ENCODE assay signal across 10 cellular contexts in genomic region chr18:6781846-6782245, GRCh38. TPM values are rescaled to one million over a fixed set of nuclear protein-coding genes. Genes with fewer than 3 reads are reported as not detected.
A peak's percentile ranks its signal among the peaks of the same experiment; 100 is the strongest.
DNase-seq lines count a peak whose midpoint lies in the region; ATAC-seq, FAIRE-seq and TF ChIP-seq lines count a peak whose summit lies in the region.
"Had no signal": no experiment of that assay in that cellular context is flagged by ENCODE, and none has a peak within 500 bp of the region (broad histone marks: within the 10 kb centered on the region; RNA-seq: fewer than 3 reads in every experiment).

No MANE protein-coding gene starts in this region.

- H4K20me1 ChIP-seq in H1 (replicated peaks in 1 of 2; ENCODE audit: control insufficient read depth in 1 of 2, insufficient read depth in 2 of 2, low read length in 2 of 2), result no peaks in the 10 kb centered on the region

- H3K18ac ChIP-seq in H1 (ENCODE audit: extremely low read depth, low read length) (no peak overlapping the region), mesenchymal stem cell (ENCODE audit: low read depth in 1 of 2, low read length in 2 of 2) (peak overlapping the region in 1 of 2 experiments; percentile 1)

- H2BK15ac ChIP-seq in H1 (ENCODE audit: low read length) (no peak overlapping the region; the same call in 1 of the 2 replicates), mesenchymal stem cell (ENCODE audit: low read depth, poor library complexity, severe bottlenecking) (no peak overlapping the region)

- H3K79me2 ChIP-seq in H1 (ENCODE audit: control insufficient read depth in 1 of 2, insufficient read depth in 2 of 2, low read length in 2 of 2), result no peaks in the 10 kb centered on the region

- DNase-seq in MG63 (peak; percentile 59), H1 (ENCODE audit: low read depth in 1 of 2, low spot score in 2 of 2) (no peak), mesenchymal stem cell (peak; percentile 35), upper lobe of right lung (no peak), pons (ENCODE audit: low spot score) (no peak), HK-2 (ENCODE audit: unreplicated experiment) (no peak), kidney (no peak)
- DNase-seq: activated CD4-positive, alpha-beta T cell treated with anti-CD3 and anti-CD28 coated beads, Interleukin-2, amount 50 U/mL, for 1 hour; head of caudate nucleus; NCI-H1105 had no signal

- H2BK120ac ChIP-seq in H1 (replicated peaks; ENCODE audit: low read depth, low read length) (no peak overlapping the region), mesenchymal stem cell (ENCODE audit: low read depth, low read length) (no peak overlapping the region)

- TF ChIP-seq CTCF in H1 (IDR thresholded peaks at IDR 0.05; ENCODE audit: control extremely low read depth in 1 of 3, insufficient read depth in 1 of 3, low read depth in 1 of 3, low read length in 3 of 3) (no peak), upper lobe of right lung (IDR thresholded peaks at IDR 0.05) (no peak), kidney (IDR thresholded peaks at IDR 0.05; ENCODE audit: borderline replicate concordance, extremely low read depth, insufficient read depth) (no peak)

- H3K9ac ChIP-seq in H1 (replicated peaks in 1 of 4; ENCODE audit: extremely low read depth in 1 of 4, low read depth in 3 of 4, low read length in 3 of 4) (no peak overlapping the region), mesenchymal stem cell (ENCODE audit: low read length) (peak overlapping the region; percentile 70), kidney (ENCODE audit: low read length in 2 of 2) (no peak overlapping the region)

- peaks cover 5 to 12% (median 6%) of the 10 kb centered on the region in 4 experiments for H3K4me1 ChIP-seq in H1 (replicated peaks in 1 of 4; ENCODE audit: control insufficient read depth in 3 of 4, insufficient read depth in 4 of 4, low read length in 3 of 4)
- H3K4me1 ChIP-seq in mesenchymal stem cell (ENCODE audit: control insufficient read depth, insufficient read depth, low read depth, low read length), result peaks cover 10% of the 10 kb centered on the region
- H3K4me1 ChIP-seq in upper lobe of right lung, result peaks cover 13% of the 10 kb centered on the region
- peaks cover 0 to 11% of the 10 kb centered on the region in 2 donors for H3K4me1 ChIP-seq in kidney (ENCODE audit: control insufficient read depth in 1 of 2, insufficient read depth in 1 of 2, low read depth in 1 of 2, low read length in 2 of 2)

- FAIRE-seq in H1 (lab: Jason Lieb, UNC), result no peak
- no peak for FAIRE-seq in kidney (lab: Jason Lieb, UNC)

- H3K27ac ChIP-seq in H1 (ENCODE audit: low read depth, low read length) (no peak overlapping the region), mesenchymal stem cell (ENCODE audit: low read length, poor library complexity, severe bottlenecking) (no peak overlapping the region), upper lobe of right lung (peak overlapping the region; percentile 44), kidney (ENCODE audit: low read depth in 2 of 2, low read length in 2 of 2) (no peak overlapping the region)

- POLR2A ChIA-PET in H1 (lab: Charles Lee; ENCODE audit: partially characterized antibody), result no interaction called here

- no peak overlapping the region for H4K5ac ChIP-seq in H1 (ENCODE audit: insufficient read length, low read depth, low read length)

- H2BK20ac ChIP-seq in H1 (ENCODE audit: low read length), result no peak overlapping the region

- H2BK5ac ChIP-seq in H1 (ENCODE audit: low read depth, low read length) (no peak overlapping the region), mesenchymal stem cell (ENCODE audit: low read depth, low read length, poor library complexity, severe bottlenecking) (no peak overlapping the region)

- H3K9me3 ChIP-seq in MG63 (no peaks in the 10 kb centered on the region), H1 (ENCODE audit: insufficient read depth in 2 of 2, low read depth in 1 of 2, low read length in 1 of 2) (no peaks in the 10 kb centered on the region), mesenchymal stem cell (ENCODE audit: control insufficient read depth, low read length) (no peaks in the 10 kb centered on the region), upper lobe of right lung (no peaks in the 10 kb centered on the region), kidney (ENCODE audit: control insufficient read depth in 1 of 2, low read length in 2 of 2) (no peaks in the 10 kb centered on the region)

- no peak for TF ChIP-seq EP300 in H1 (IDR thresholded peaks at IDR 0.05; ENCODE audit: borderline replicate concordance in 1 of 2, low read depth in 2 of 2, low read length in 2 of 2)

- H3K27me3 ChIP-seq in MG63, result no peaks in the 10 kb centered on the region
- H3K27me3 ChIP-seq in H1 (replicated peaks in 1 of 4; ENCODE audit: control insufficient read depth in 3 of 4, extremely low read depth in 1 of 4, insufficient read depth in 3 of 4, low read length in 3 of 4), result no peaks in the 10 kb centered on the region
- no peaks in the 10 kb centered on the region for H3K27me3 ChIP-seq in mesenchymal stem cell (ENCODE audit: control insufficient read depth in 1 of 2, insufficient read depth in 1 of 2, low read length in 2 of 2)
- H3K27me3 ChIP-seq in upper lobe of right lung, result no peaks in the 10 kb centered on the region

- H3K36me3 ChIP-seq in MG63 (no peaks in the 10 kb centered on the region), H1 (ENCODE audit: control insufficient read depth in 2 of 4, insufficient read depth in 4 of 4, low read length in 3 of 4) (no peaks in the 10 kb centered on the region), mesenchymal stem cell (ENCODE audit: control insufficient read depth in 1 of 2, insufficient read depth in 2 of 2, low read depth in 1 of 2, low read length in 2 of 2) (no peaks in the 10 kb centered on the region), upper lobe of right lung (no peaks in the 10 kb centered on the region), kidney (ENCODE audit: control insufficient read depth in 1 of 2, insufficient read depth in 2 of 2, low read length in 2 of 2) (no peaks in the 10 kb centered on the region)

- H3K4ac ChIP-seq in H1 (replicated peaks; ENCODE audit: insufficient read length, low read depth, low read length) (no peak overlapping the region), mesenchymal stem cell (ENCODE audit: low read depth in 1 of 2, low read length in 2 of 2) (no peak overlapping the region)

- H4K91ac ChIP-seq in H1 (replicated peaks; ENCODE audit: insufficient read length, low read length) (peak overlapping the region; percentile 76), mesenchymal stem cell (ENCODE audit: low read length) (no peak overlapping the region)

- H4K8ac ChIP-seq in H1 (ENCODE audit: extremely low read depth, insufficient read depth, low read length), result no peak overlapping the region
- H4K8ac ChIP-seq in mesenchymal stem cell (ENCODE audit: low read length), result peak overlapping the region; percentile 42

- intact Hi-C loops in upper lobe of right lung (cut with DNase I), result no loop called here
- intact Hi-C loops in kidney (cut with DNase I), result no loop called here

- H3K14ac ChIP-seq in H1 (ENCODE audit: insufficient read length) (no peak overlapping the region), mesenchymal stem cell (ENCODE audit: low read length in 2 of 2) (no peak overlapping the region)

- H3K23ac ChIP-seq in H1 (ENCODE audit: insufficient read length) (no peak overlapping the region), mesenchymal stem cell (ENCODE audit: low read length in 2 of 2) (no peak overlapping the region)

- ATAC-seq in upper lobe of right lung, result peak; percentile 39

- no peak overlapping the region for H2AK5ac ChIP-seq in H1 (ENCODE audit: low read depth, low read length)
- no peak overlapping the region for H2AK5ac ChIP-seq in mesenchymal stem cell (ENCODE audit: low read length, severe bottlenecking)

- CTCF ChIA-PET in H1 (lab: Charles Lee; ENCODE audit: partially characterized antibody), result interaction anchor here (1.5 kb wide), 1 partner anchor 73 kb away, joined by 4 read pairs; no protein-coding TSS in a partner anchor

- no peak overlapping the region for H2BK12ac ChIP-seq in H1 (ENCODE audit: low read depth, low read length)
- no peak overlapping the region for H2BK12ac ChIP-seq in mesenchymal stem cell (ENCODE audit: low read length in 2 of 2)

- H3K4me2 ChIP-seq in H1 (ENCODE audit: insufficient read depth in 1 of 2, low read depth in 2 of 2, low read length in 2 of 2) (no peak overlapping the region), mesenchymal stem cell (ENCODE audit: low read length, poor library complexity, severe bottlenecking) (no peak overlapping the region)

- no peak overlapping the region for H3K56ac ChIP-seq in H1 (replicated peaks; ENCODE audit: insufficient read length, low read depth, low read length)

- H3K4me3 ChIP-seq in MG63, result no peak overlapping the region
- H3K4me3 ChIP-seq in H1 (ENCODE audit: extremely low read depth in 1 of 4, insufficient read depth in 2 of 4, low read depth in 3 of 4, low read length in 4 of 4), result no peak overlapping the region
- H3K4me3 ChIP-seq in mesenchymal stem cell (ENCODE audit: insufficient read depth in 1 of 2, low read depth in 1 of 2, low read length in 2 of 2), result peak overlapping the region in 1 of 2 experiments; percentile 36
- H3K4me3 ChIP-seq in upper lobe of right lung, result no peak overlapping the region
- H3K4me3 ChIP-seq in kidney (ENCODE audit: low read length in 2 of 2), result no peak overlapping the region

- no peaks in the 10 kb centered on the region for H3K23me2 ChIP-seq in H1 (ENCODE audit: low read depth, low read length)

- no peak for TF ChIP-seq POLR2A in H1 (IDR thresholded peaks at IDR 0.05; ENCODE audit: control extremely low read depth in 1 of 2, low read depth in 2 of 2, low read length in 2 of 2)

- no peak for TF ChIP-seq RAD21 in H1 (IDR thresholded peaks at IDR 0.05 in 1 of 2, conservative IDR thresholded peaks at IDR 0.05 in 1 of 2; ENCODE audit: low read depth in 2 of 2, low read length in 2 of 2)

- H3K79me1 ChIP-seq in H1 (ENCODE audit: low read depth, low read length), result no peaks in the 10 kb centered on the region
- H3K79me1 ChIP-seq in mesenchymal stem cell (replicated peaks; ENCODE audit: low read length, poor library complexity, severe bottlenecking), result peaks cover 3% of the 10 kb centered on the region

- H2AFZ ChIP-seq in H1 (ENCODE audit: low read length) (no peak overlapping the region), mesenchymal stem cell (ENCODE audit: low read depth, low read length) (no peak overlapping the region)

RNA-seq across cellular contexts. Expression of gene ARHGAP28, which starts 52.3 kb away (rescaled TPM):
- 0.99 and 1.6 TPM in 2 replicates for total RNA-seq in MG63 (2014; rRNA removed; shearing (Covaris generic); ENCODE audit: low replicate concordance)
- total RNA-seq in H1 (2021; fragmentation: NEBNext Ultra II Directional; extraction: Animal tissue kit (Norgen Biotek cat#: 25700)), result 14.4 and 15.4 TPM in 2 replicates
- polyA plus RNA-seq in H1 (2011; rRNA removed) (2.0 and 2.9 TPM in 2 replicates), kidney (ENCODE audit: insufficient read depth, low read depth, low replicate concordance) (4.6 TPM)
- 3.4 TPM for polyA plus RNA-seq in H1 (2011; cell fraction: cytosol; rRNA removed)
- polyA plus RNA-seq in H1 (2011; cell fraction: nucleus; rRNA removed), result 3.2 TPM
- polyA plus RNA-seq in H1 (2012, experiment 1 of 2), result 4.0 to 6.4 TPM (median 5.9 TPM) in 4 replicates
- 0.43 TPM for polyA plus RNA-seq in H1 (2012, experiment 2 of 2)
- polyA plus RNA-seq in H1 (2013, experiment 1 of 2), result 8.3 TPM
- 8.3 TPM for polyA plus RNA-seq in H1 (2013, experiment 2 of 2)
- 8.6 and 21.0 TPM in 2 replicates for polyA minus RNA-seq in H1 (2011; rRNA and poly(A)+ RNA removed)
- polyA minus RNA-seq in H1 (2011; cell fraction: cytosol; rRNA and poly(A)+ RNA removed), result 9.2 TPM
- 16.6 TPM for polyA minus RNA-seq in H1 (2011; cell fraction: nucleus; rRNA and poly(A)+ RNA removed)
- 8.3 TPM for polyA plus RNA-seq in mesenchymal stem cell (2013, experiment 1 of 2)
- polyA plus RNA-seq in mesenchymal stem cell (2013, experiment 2 of 2), result 8.3 TPM
- total RNA-seq in upper lobe of right lung (15.7 TPM), kidney (4.6 TPM)

Comparison
In these comparisons a context has a peak if more than half of its experiments do, and no peak if none do; other contexts are left out.
1. DNase-seq: peak in MG63 (single experiment) and mesenchymal stem cell (single experiment); none in H1 (0 of 2), upper lobe of right lung (single experiment), pons (single experiment), HK-2 (single experiment) and kidney (single experiment).